19 cellular contexts compared by ENCODE assay signal in the genomic region with DNA sequence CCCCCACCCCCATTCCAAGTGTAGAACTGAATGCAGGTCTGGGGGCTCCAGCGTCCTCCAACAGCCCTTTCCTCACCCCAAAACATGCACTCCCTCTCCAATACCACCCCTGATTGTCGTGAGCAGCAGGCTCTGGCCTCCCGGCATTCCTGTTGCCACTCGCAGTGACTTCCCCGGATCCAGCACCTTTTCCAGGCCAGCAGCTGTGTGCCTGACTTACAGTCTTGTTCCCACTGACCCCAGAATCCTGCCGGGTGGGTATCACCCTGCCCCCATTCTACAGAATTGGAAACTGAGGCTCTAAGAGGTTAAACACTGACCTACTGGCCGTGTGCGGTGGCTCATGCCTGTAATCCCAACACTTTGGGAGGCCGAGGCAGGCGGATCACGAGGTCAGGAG.
"Had no signal": no experiment of that assay in that cellular context is flagged by ENCODE, and none has a peak within 500 bp of the region (broad histone marks: within the 10 kb centered on the region; RNA-seq: fewer than 3 reads in every experiment).

No MANE protein-coding gene starts in this region.

- H3K9ac ChIP-seq: SK-N-SH had no signal

- ATAC-seq: activated T-helper 17 cell treated with anti-CD3 and anti-CD28 coated beads, Interleukin-2, amount 50 U/mL, for 72 hours had no signal

- DNase-seq: activated CD4-positive, alpha-beta T cell treated with anti-CD3 and anti-CD28 coated beads, Interleukin-2, amount 50 U/mL, for 4 hours; activated CD8-positive, alpha-beta memory T cell treated with anti-CD3 and anti-CD28 coated beads for 24 hours; activated CD8-positive, alpha-beta memory T cell treated with anti-CD3 and anti-CD28 coated beads, Interleukin-2, amount 50 U/mL, for 4 hours; activated T-cell treated with anti-CD3 and anti-CD28 coated beads, Interleukin-2, amount 50 U/mL, for 24 hours; nephron progenitor cell; nucleus accumbens; stimulated activated CD4-positive, alpha-beta T cell treated with anti-CD3 and anti-CD28 coated beads, Interleukin-12 subunit alpha, Interleukin-12 subunit beta, amount 100 ng/mL, for 4 hours; stimulated activated CD4-positive, alpha-beta T cell treated with anti-CD3 and anti-CD28 coated beads, Interleukin-4, amount 100 ng/mL, for 4 hours; WERI-Rb-1 had no signal

- H3K4me2 ChIP-seq: SK-N-SH had no signal

- H3K36me3 ChIP-seq: adrenal gland, breast epithelium, suprapubic skin, tibial nerve, WERI-Rb-1 had no signal

- H3K4me1 ChIP-seq: breast epithelium had no signal

- FAIRE-seq: astrocyte, urothelium cell line had no signal

- H3K27ac ChIP-seq: adrenal gland, breast epithelium, coronary artery, epithelial cell of prostate, suprapubic skin, tibial nerve, WERI-Rb-1 had no signal

- H3K9me3 ChIP-seq: adrenal gland, SK-N-SH, suprapubic skin had no signal

- H3K4me3 ChIP-seq: adrenal gland, breast epithelium, coronary artery, suprapubic skin, tibial nerve had no signal
